In genomic region chr1:110203021-110203661, GRCh38 we compare ENCODE assay signal across 8 cellular contexts. TPM values are rescaled to one million over a fixed set of nuclear protein-coding genes. Genes with fewer than 3 reads are reported as not detected.
DNase-seq lines count a peak whose midpoint lies in the region; TF ChIP-seq lines count a peak whose summit lies in the region.

No MANE protein-coding gene starts in this region.

- no peaks in the 10 kb centered on the region for H3K9me2 ChIP-seq in hepatocyte (replicated peaks; ENCODE audit: insufficient read depth)

- H3K27me3 Mint-ChIP-seq in T-helper 1 cell treated with Interleukin-12 subunit alpha and Interleukin-12 subunit beta and Interleukin-4 antibody, amounts not matched to agents 30 μg/mL and 1 μg/mL, for 36 hours (ENCODE audit: low read depth): no peaks in the 10 kb centered on the region

- no peak overlapping the region for H3K4me3 ChIP-seq in adrenal gland
- no peak overlapping the region for H3K4me3 ChIP-seq in hepatocyte
- H3K4me3 ChIP-seq in spleen: no peak overlapping the region

- H3K27ac ChIP-seq in adrenal gland: peak overlapping the region in 2 of 5 donors; percentile 24 to 38
- H3K27ac ChIP-seq in hepatocyte: peak overlapping the region; percentile 29
- peak overlapping the region in 3 of 8 donors; percentile 33 to 69 (median 36) for H3K27ac ChIP-seq in spleen

- no peak overlapping the region for H2AFZ ChIP-seq in hepatocyte

- no peak overlapping the region for H3K4me3 Mint-ChIP-seq in T-helper 1 cell treated with Interleukin-12 subunit alpha and Interleukin-12 subunit beta and Interleukin-4 antibody, amounts not matched to agents 30 μg/mL and 1 μg/mL, for 36 hours

- H4K20me1 ChIP-seq in hepatocyte (ENCODE audit: insufficient read depth, poor library complexity, severe bottlenecking): no peaks in the 10 kb centered on the region

- DNase-seq in NCI-H524 (lab: John Stamatoyannopoulos, UW) (peak; percentile 32 to 61), NCI-H524 treated with DMSO at 0.1 percent for 48 hours (lab: John Stamatoyannopoulos, UW) (no peak), NCI-H1694 treated with DMSO at 0.1 percent for 48 hours (lab: John Stamatoyannopoulos, UW) (peak; percentile 67), adrenal gland (peak; percentile 56 to 84 (median 70)), hepatocyte (ENCODE audit: low spot score) (peak; percentile 77), spleen (no peak), NCI-H1048 (lab: John Stamatoyannopoulos, UW) (no peak)

- peaks cover 13% of the 10 kb centered on the region for H3K4me1 Mint-ChIP-seq in T-helper 1 cell treated with Interleukin-12 subunit alpha and Interleukin-12 subunit beta and Interleukin-4 antibody, amounts not matched to agents 30 μg/mL and 1 μg/mL, for 36 hours (ENCODE audit: low read depth)

- H3K4me1 ChIP-seq in adrenal gland (replicated peaks in 1 of 2) (peaks cover 0 to 5% of the 10 kb centered on the region in 2 donors), hepatocyte (ENCODE audit: insufficient read depth) (peaks cover 8% of the 10 kb centered on the region), spleen (peaks cover 0 to 23% (median 13%) of the 10 kb centered on the region in 6 donors)

- TF ChIP-seq CTCF in adrenal gland (IDR thresholded peaks at IDR 0.05) (peak; percentile 86 to 92 (median 87)), hepatocyte (IDR thresholded peaks at IDR 0.05; ENCODE audit: poor library complexity) (peak; percentile 82), spleen (IDR thresholded peaks at IDR 0.05 in 8 of 11, conservative IDR thresholded peaks at IDR 0.05 in 3 of 11) (peak; percentile 70 to 94 (median 90))

- no peaks in the 10 kb centered on the region for H3K9me3 Mint-ChIP-seq in T-helper 1 cell treated with Interleukin-12 subunit alpha and Interleukin-12 subunit beta and Interleukin-4 antibody, amounts not matched to agents 30 μg/mL and 1 μg/mL, for 36 hours

- H3K27me3 ChIP-seq in adrenal gland (no peaks in the 10 kb centered on the region), hepatocyte (no peaks in the 10 kb centered on the region), spleen (replicated peaks in 1 of 7) (no peaks in the 10 kb centered on the region)

- no peaks in the 10 kb centered on the region for H3K36me3 Mint-ChIP-seq in T-helper 1 cell treated with Interleukin-12 subunit alpha and Interleukin-12 subunit beta and Interleukin-4 antibody, amounts not matched to agents 30 μg/mL and 1 μg/mL, for 36 hours (ENCODE audit: low read depth)

- no peaks in the 10 kb centered on the region for H3K9me3 ChIP-seq in adrenal gland (replicated peaks in 1 of 3)
- H3K9me3 ChIP-seq in hepatocyte (ENCODE audit: low read depth): no peaks in the 10 kb centered on the region
- no peaks in the 10 kb centered on the region for H3K9me3 ChIP-seq in spleen

- no peaks in the 10 kb centered on the region for H3K79me2 ChIP-seq in hepatocyte

- TF ChIP-seq POLR2A in adrenal gland (IDR thresholded peaks at IDR 0.05) (no peak), spleen (IDR thresholded peaks at IDR 0.05) (no peak)

- peak overlapping the region; percentile 80 for H3K27ac Mint-ChIP-seq in T-helper 1 cell treated with Interleukin-12 subunit alpha and Interleukin-12 subunit beta and Interleukin-4 antibody, amounts not matched to agents 30 μg/mL and 1 μg/mL, for 36 hours

- intact Hi-C loops in adrenal gland (cut with DNase I): loop anchor here (2.0 to 10.0 kb wide), 4 partner anchors 110 to 292 kb away; no protein-coding TSS in a partner anchor
- intact Hi-C loops in spleen (cut with DNase I; ENCODE audit: low total_unique reads): loop anchor here (2.0 to 10.0 kb wide), 3 partner anchors 110 to 292 kb away; no protein-coding TSS in a partner anchor

- 21 to 28% (median 26%) methylated on average over 5 to 6 of the region's 6 CpGs for WGBS in adrenal gland, 4 donors
- 29% methylated on average over 6 of the region's 6 CpGs for WGBS in hepatocyte (ENCODE audit: low lambda C conversion rate, missing lambda C conversion rate)
- WGBS in spleen, 5 donors: 29 to 35% (median 31%) methylated on average over 6 of the region's 6 CpGs

- H3K36me3 ChIP-seq in adrenal gland (replicated peaks in 1 of 2) (no peaks in the 10 kb centered on the region), hepatocyte (replicated peaks; ENCODE audit: insufficient read depth, low read depth) (no peaks in the 10 kb centered on the region), spleen (no peaks in the 10 kb centered on the region)

- no peak overlapping the region for H3K4me2 ChIP-seq in hepatocyte

RNA-seq across cellular contexts. Expression of gene KCNC4, which starts 7.0 kb away (rescaled TPM):
- total RNA-seq in adrenal gland: 10 to 100 TPM in 4 of 8 donors, 1 to 10 TPM in 4; 3.1 to 14.4 (median 10.4) TPM
- 10 to 100 TPM in 1 of 3 donors, 1 to 10 TPM in 2; 4.2 to 10.5 (median 5.8) TPM for polyA plus RNA-seq in adrenal gland
- 1.3 and 2.1 TPM in 2 replicates for total RNA-seq in hepatocyte
- polyA plus RNA-seq in hepatocyte: 4.6 and 4.8 TPM in 2 replicates
- 10 to 100 TPM in 5 of 7 donors, 1 to 10 TPM in 2; 9.8 to 22.1 (median 14.8) TPM for total RNA-seq in spleen
- polyA plus RNA-seq in spleen: 1 to 10 TPM; 1.4 to 3.7 (median 2.1) TPM

RNA-seq across cellular contexts. Expression of gene SLC6A17, which starts 52.8 kb away (rescaled TPM):
- total RNA-seq in adrenal gland (1 to 10 TPM in 3 of 8 donors, under 1 TPM in 4, not detected in 1; 0.04 to 6.9 (median 0.46) TPM), hepatocyte (0.04 and 0.63 TPM in 2 replicates), spleen (not detected)
- polyA plus RNA-seq in adrenal gland (1 to 10 TPM; 1.4 to 6.0 (median 5.1) TPM), hepatocyte (0.17 and 0.36 TPM in 2 replicates), spleen (under 1 TPM in 2 of 3 donors, not detected in 1; under 0.01 to 0.02 TPM)

Comparison
In these comparisons a context has a peak if more than half of its experiments do, and no peak if none do; other contexts are left out.
1. DNase-seq: peak in NCI-H524 (2 of 2), NCI-H1694 treated with DMSO at 0.1 percent for 48 hours (single experiment), adrenal gland (7 of 7) and hepatocyte (single experiment); none in NCI-H524 treated with DMSO at 0.1 percent for 48 hours (single experiment), spleen (single experiment) and NCI-H1048 (single experiment).
2. Peak in every context shown above with its lines, with median percentiles within 50 percentile points of each other: CTCF ChIP-seq.